1 cellular context compared by ENCODE assay signal in genomic region chr10:34988397-34989067, GRCh38.
TF ChIP-seq lines count a peak whose summit lies in the region.

No MANE protein-coding gene starts in this region.

TF ChIP-seq in GM23338, 12 proteins besides CTCF, POLR2A, EP300 and RAD21 (continued from another document):
- TF ChIP-seq ZNF331 (CRISPR knock-in tag; IDR thresholded peaks at IDR 0.05; ENCODE audit: low read depth) (no peak), ZNF462 (CRISPR knock-in tag; IDR thresholded peaks at IDR 0.05) (no peak), JUNB (IDR thresholded peaks at IDR 0.05; ENCODE audit: unreplicated experiment) (no peak)
